11 cellular contexts compared by ENCODE assay signal in the genomic region with DNA sequence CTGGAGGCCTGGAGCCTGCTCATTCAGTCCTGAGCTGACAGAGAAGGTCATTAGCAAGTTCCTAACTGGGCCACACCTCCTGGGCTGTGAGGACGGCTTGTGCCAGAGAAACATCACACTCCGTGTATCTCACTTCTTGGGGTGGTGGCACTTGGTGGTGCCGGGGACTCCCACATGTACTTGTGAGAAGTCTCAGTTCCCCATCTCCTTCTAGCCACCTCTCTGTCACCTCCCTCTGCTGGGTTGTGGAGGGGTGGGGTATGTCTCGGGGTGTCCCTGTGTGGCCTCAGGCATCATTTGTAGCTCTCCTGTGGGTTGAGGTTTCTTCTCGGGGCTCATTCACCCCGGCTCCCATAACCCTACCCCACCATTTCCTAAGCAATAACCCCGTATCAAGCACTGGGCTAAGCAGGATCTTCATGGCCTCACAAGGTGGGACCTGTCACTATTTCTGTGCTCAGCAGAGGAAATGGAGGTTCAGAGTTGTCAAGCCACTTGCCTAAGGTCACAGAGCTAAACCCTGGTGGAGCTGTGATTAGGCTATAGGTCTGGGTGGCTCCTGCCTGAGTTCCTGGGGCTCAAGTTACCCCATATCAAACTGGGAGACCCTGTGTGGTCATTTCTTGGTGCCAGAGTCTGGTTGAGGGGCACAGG.
DNase-seq lines count a peak whose midpoint lies in the region; ATAC-seq, FAIRE-seq and TF ChIP-seq lines count a peak whose summit lies in the region.
"Had no signal": no experiment of that assay in that cellular context is flagged by ENCODE, and none has a peak within 500 bp of the region (broad histone marks: within the 10 kb centered on the region; RNA-seq: fewer than 3 reads in every experiment).

No MANE protein-coding gene starts in this region.

- intact Hi-C loops in GM12878 (cut with micrococcal nuclease; ENCODE audit: unreplicated experiment), result loop anchor here (1.0 kb wide), 1 partner anchor 307 kb away; no protein-coding TSS in a partner anchor

- ATAC-seq in GM19463 (IDR thresholded peaks at IDR 0.05; ENCODE audit: unreplicated experiment) (peak; percentile 88), HG02981 (IDR thresholded peaks at IDR 0.05; ENCODE audit: unreplicated experiment) (peak; percentile 84), GM12878 (peak; percentile 96)
- no peak for ATAC-seq in activated naive CD8-positive, alpha-beta T cell treated with anti-CD3 and anti-CD28 coated beads, Interleukin-2, amount 50 U/mL, for 24 hours

- H3K36me3 Mint-ChIP-seq in activated naive CD8-positive, alpha-beta T cell treated with anti-CD3 and anti-CD28 coated beads, Interleukin-2, amount 50 U/mL, for 24 hours (ENCODE audit: low read depth), result no peaks in the 10 kb centered on the region

- no peak overlapping the region; the same call in 1 of the 2 replicates for H3K27ac ChIP-seq in GM12878 (ENCODE audit: control insufficient read depth, insufficient read depth)

- no peaks in the 10 kb centered on the region for H3K79me2 ChIP-seq in GM12878 (ENCODE audit: control insufficient read depth, insufficient read depth, low read length)

- TF ChIP-seq POLR2A in GM12892 (IDR thresholded peaks at IDR 0.05; ENCODE audit: low read depth, low read length) (no peak), GM12878 (IDR thresholded peaks at IDR 0.05; ENCODE audit: low read depth, low read length) (no peak)

- peak; percentile 21 to 67; a peak in 2 of 4 replicates for TF ChIP-seq EP300 in GM12878 (IDR thresholded peaks at IDR 0.05; ENCODE audit: borderline replicate concordance in 1 of 2, control insufficient read depth in 1 of 2, low read depth in 2 of 2, low read length in 2 of 2)

- FAIRE-seq in GM12892 (lab: Jason Lieb, UNC), result peak; percentile 90
- peak; percentile 96 for FAIRE-seq in GM12878 (lab: Jason Lieb, UNC)
- FAIRE-seq: astrocyte had no signal

- no peak for TF ChIP-seq CTCF in GM12878 (IDR thresholded peaks at IDR 0.05 in 2 of 3, conservative IDR thresholded peaks at IDR 0.05 in 1 of 3; ENCODE audit: control insufficient read depth in 2 of 3, extremely low read depth in 1 of 3, insufficient read depth in 1 of 3, low read depth in 3 of 3, low read length in 3 of 3)

- CTCF ChIA-PET in GM12878 (lab: Yijun Ruan, JAX) (interaction anchor here (0.6 to 2.3 kb wide), 8 partner anchors 15 to 1159 kb away, joined by 3 to 14 read pairs (median 4); no protein-coding TSS in a partner anchor), HEK293T (lab: Yijun Ruan, JAX) (no interaction called here)

- no peak for TF ChIP-seq RAD21 in GM12878 (IDR thresholded peaks at IDR 0.05; ENCODE audit: insufficient read depth, low read depth, low read length)

- H3K9me3 Mint-ChIP-seq in activated naive CD8-positive, alpha-beta T cell treated with anti-CD3 and anti-CD28 coated beads, Interleukin-2, amount 50 U/mL, for 24 hours, result no peaks in the 10 kb centered on the region
- H3K9me3 Mint-ChIP-seq: activated CD4-positive, alpha-beta memory T cell treated with anti-CD3 and anti-CD28 coated beads, Interleukin-2, amount 10 ng/mL, durations not matched to agents 7 days and 5 days had no signal

- in situ Hi-C loops in GM12878 (cut with MboI), result no loop called here

- peak overlapping the region; percentile 65 for H3K4me2 ChIP-seq in GM12878 (ENCODE audit: control insufficient read depth, insufficient read depth)

- RAD21 ChIA-PET in GM12878 (lab: Charles Lee; ENCODE audit: unreplicated experiment), result interaction anchor here (1.0 kb wide), 1 partner anchor 307 kb away, joined by 3 read pairs; no protein-coding TSS in a partner anchor

- H3K9ac ChIP-seq in GM12878 (ENCODE audit: control insufficient read depth, insufficient read depth, low read length), result no peak overlapping the region

- H3K4me3 Mint-ChIP-seq in activated naive CD8-positive, alpha-beta T cell treated with anti-CD3 and anti-CD28 coated beads, Interleukin-2, amount 50 U/mL, for 24 hours, result no peak overlapping the region
- H3K4me3 Mint-ChIP-seq: activated CD4-positive, alpha-beta memory T cell treated with anti-CD3 and anti-CD28 coated beads, Interleukin-2, amount 10 ng/mL, durations not matched to agents 7 days and 5 days had no signal

- peaks cover 0 to 3% of the 10 kb centered on the region in 2 experiments; a peak in 2 of 4 replicates for H3K27me3 ChIP-seq in GM12878 (replicated peaks in 1 of 2; ENCODE audit: control insufficient read depth in 2 of 2, insufficient read depth in 2 of 2, low read length in 1 of 2)

- DNase-seq in GM12892 (ENCODE audit: insufficient read length) (peak; percentile 71), GM12878 (ENCODE audit: low read depth, low spot score) (peak; percentile 72), NCI-H187 treated with DMSO at 0.1 percent for 48 hours (lab: John Stamatoyannopoulos, UW) (no peak), HEK293T (ENCODE audit: extremely low spot score) (no peak), UCSD-AML1 (lab: John Stamatoyannopoulos, UW; ENCODE audit: unreplicated experiment) (no peak)
- no peak for DNase-seq in activated naive CD8-positive, alpha-beta T cell treated with anti-CD3 and anti-CD28 coated beads, Interleukin-2, amount 50 U/mL, for 24 hours
- DNase-seq: activated CD4-positive, alpha-beta memory T cell treated with anti-CD3 and anti-CD28 coated beads, Interleukin-2, amount 10 ng/mL, durations not matched to agents 7 days and 5 days; kidney glomerular epithelial cell had no signal

- H3K27me3 Mint-ChIP-seq in activated naive CD8-positive, alpha-beta T cell treated with anti-CD3 and anti-CD28 coated beads, Interleukin-2, amount 50 U/mL, for 24 hours, result peaks cover 22% of the 10 kb centered on the region

- peaks cover 16% of the 10 kb centered on the region for H3K4me1 ChIP-seq in GM12878 (ENCODE audit: control insufficient read depth, insufficient read depth, low read length)

- no peak overlapping the region for H3K27ac Mint-ChIP-seq in activated naive CD8-positive, alpha-beta T cell treated with anti-CD3 and anti-CD28 coated beads, Interleukin-2, amount 50 U/mL, for 24 hours
- H3K27ac Mint-ChIP-seq: activated CD4-positive, alpha-beta memory T cell treated with anti-CD3 and anti-CD28 coated beads, Interleukin-2, amount 10 ng/mL, durations not matched to agents 7 days and 5 days had no signal

- POLR2A ChIA-PET in GM12878 (lab: Charles Lee) (interaction anchor here (0.6 kb wide), 1 partner anchor 273 kb away, joined by 6 read pairs; no protein-coding TSS in a partner anchor), HEK293T (lab: Yijun Ruan, JAX) (no interaction called here)

- no peaks in the 10 kb centered on the region for H4K20me1 ChIP-seq in GM12878 (ENCODE audit: control insufficient read depth, insufficient read depth)

- 3% methylated on average over 7 of the region's 7 CpGs for WGBS in GM12878 (ENCODE audit: insufficient coverage, insufficient replicate concordance, low lambda C conversion rate, missing lambda C conversion rate)

- H3K4me1 Mint-ChIP-seq in activated naive CD8-positive, alpha-beta T cell treated with anti-CD3 and anti-CD28 coated beads, Interleukin-2, amount 50 U/mL, for 24 hours, result no peaks in the 10 kb centered on the region
- H3K4me1 Mint-ChIP-seq: activated CD4-positive, alpha-beta memory T cell treated with anti-CD3 and anti-CD28 coated beads, Interleukin-2, amount 10 ng/mL, durations not matched to agents 7 days and 5 days had no signal

- peak overlapping the region; percentile 46 for H2AFZ ChIP-seq in GM12878 (ENCODE audit: control insufficient read depth, low read depth, low read length)

- H3K36me3 ChIP-seq in GM12878 (ENCODE audit: control insufficient read depth in 2 of 2, insufficient read depth in 2 of 2, low read length in 1 of 2), result no peaks in the 10 kb centered on the region

- no TSS peak for BruUV-seq in GM12878 (replicated peaks; lab: Mats Ljungman, UMichigan)

- SMC1A ChIA-PET in GM12878 (lab: Charles Lee; ENCODE audit: uncharacterized antibody, unreplicated experiment), result interaction anchor here (1.1 kb wide), 1 partner anchor 94 kb away, joined by 4 read pairs; no protein-coding TSS in a partner anchor

- H3K9me3 ChIP-seq in GM12878 (replicated peaks; ENCODE audit: control insufficient read depth, insufficient read depth, low read length), result no peaks in the 10 kb centered on the region

- H3K4me3 ChIP-seq in GM12878, result no peak overlapping the region

TF ChIP-seq in GM12878, 131 proteins besides CTCF, POLR2A, EP300 and RAD21 (continues in another document):
- 0 out of 2 replicates have a peak, but pooled peaks have one; percentile 16 for TF ChIP-seq CREM (IDR thresholded peaks at IDR 0.05; ENCODE audit: low read depth)

TF ChIP-seq in HEK293T, 16 proteins besides CTCF, POLR2A, EP300 and RAD21:
- no peak for TF ChIP-seq SP1 (IDR thresholded peaks at IDR 0.05)
- TF ChIP-seq FOXM1 (IDR thresholded peaks at IDR 0.05; ENCODE audit: borderline replicate concordance), result no peak
- TF ChIP-seq ELF4 (IDR thresholded peaks at IDR 0.05), result no peak
- TF ChIP-seq SUZ12 (IDR thresholded peaks at IDR 0.05), result no peak
- TF ChIP-seq PKNOX1 (IDR thresholded peaks at IDR 0.05), result no peak
TF ChIP-seq in HEK293T: peak in this region for 0.

Comparison
In these comparisons a context has a peak if more than half of its experiments do, and no peak if none do; other contexts are left out.
1. DNase-seq: peak in GM12892 (single experiment) and GM12878 (single experiment); none in NCI-H187 treated with DMSO at 0.1 percent for 48 hours (single experiment), activated naive CD8-positive, alpha-beta T cell treated with anti-CD3 and anti-CD28 coated beads, Interleukin-2, amount 50 U/mL, for 24 hours (single experiment), HEK293T (single experiment) and UCSD-AML1 (single experiment).